In genomic region chr4:159607824-159608223, GRCh38 we compare ENCODE assay signal across 1 cellular context.
TF ChIP-seq lines count a peak whose summit lies in the region.

No MANE protein-coding gene starts in this region.

TF ChIP-seq in H1, 55 proteins besides CTCF, POLR2A, EP300 and RAD21:
- TF ChIP-seq CBX5 (IDR thresholded peaks at IDR 0.05; ENCODE audit: low read depth, low read length) (no peak), NANOG (IDR thresholded peaks at IDR 0.05; ENCODE audit: insufficient read depth, low read depth, low read length, poor library complexity, severe bottlenecking) (peak; percentile 94), POU5F1 (IDR thresholded peaks at IDR 0.05; ENCODE audit: low read depth, low read length) (no peak), HDAC2 (IDR thresholded peaks at IDR 0.05; ENCODE audit: borderline replicate concordance in 1 of 2, low read depth in 2 of 2, low read length in 2 of 2) (no peak), TEAD4 (IDR thresholded peaks at IDR 0.05; ENCODE audit: low read depth, low read length) (0 out of 2 replicates have a peak, but pooled peaks have one; percentile 19), CHD1 (IDR thresholded peaks at IDR 0.05; ENCODE audit: low read depth, low read length) (no peak), SAP30 (IDR thresholded peaks at IDR 0.05; ENCODE audit: insufficient read depth, insufficient replicate concordance, low read length) (no peak), EZH2 (IDR thresholded peaks at IDR 0.05; ENCODE audit: low read depth, low read length, severe bottlenecking) (no peak), USF2 (IDR thresholded peaks at IDR 0.05; ENCODE audit: low read length) (no peak), KDM4A (IDR thresholded peaks at IDR 0.05; ENCODE audit: low read depth, low read length, severe bottlenecking) (no peak), ATF2 (IDR thresholded peaks at IDR 0.05; ENCODE audit: low read length) (peak; percentile 68; the same call in 1 of the 2 replicates), TBP (IDR thresholded peaks at IDR 0.05; ENCODE audit: low read depth, low read length) (no peak), SP4 (IDR thresholded peaks at IDR 0.05; ENCODE audit: low read length) (no peak), HDAC6 (IDR thresholded peaks at IDR 0.05; ENCODE audit: low read depth, low read length) (no peak), BCL11A (IDR thresholded peaks at IDR 0.05; ENCODE audit: low read depth in 2 of 2, low read length in 2 of 2) (peak in 1 of 2 experiments; percentile 61), JUND (IDR thresholded peaks at IDR 0.05; ENCODE audit: low read length) (peak; percentile 85)
TF ChIP-seq in H1: peak in this region for 5.
